10 cellular contexts compared by ENCODE assay signal in genomic region chr3:8505621-8506020, GRCh38. TPM values are rescaled to one million over a fixed set of nuclear protein-coding genes. Genes with fewer than 3 reads are reported as not detected.
DNase-seq lines count a peak whose midpoint lies in the region; ATAC-seq and TF ChIP-seq lines count a peak whose summit lies in the region.
"Had no signal": no experiment of that assay in that cellular context is flagged by ENCODE, and none has a peak within 500 bp of the region (broad histone marks: within the 10 kb centered on the region; RNA-seq: fewer than 3 reads in every experiment).

No MANE protein-coding gene starts in this region.

- H3K9me3 ChIP-seq in IMR-90 (ENCODE audit: control insufficient read depth, insufficient read depth, low read length), result no peaks in the 10 kb centered on the region

- H3K14ac ChIP-seq in IMR-90 (replicated peaks; ENCODE audit: low read depth, low read length), result peak overlapping the region; percentile 20

- H3K27me3 ChIP-seq in IMR-90 (ENCODE audit: control insufficient read depth, insufficient read depth, low read length), result no peaks in the 10 kb centered on the region

- DNase-seq in AG10803 (ENCODE audit: low read depth) (no peak), IMR-90 (no peak), coronary artery (ENCODE audit: low spot score) (no peak), osteocyte (ENCODE audit: extremely low spot score, unreplicated experiment) (no peak), kidney glomerular epithelial cell (lab: John Stamatoyannopoulos, UW) (no peak), KBM-7 (no peak)
- DNase-seq: NCI-H774; stimulated activated naive CD4-positive, alpha-beta T cell had no signal

- no peak for TF ChIP-seq RAD21 in IMR-90 (IDR thresholded peaks at IDR 0.05; ENCODE audit: low read length)

- H3K4me3 ChIP-seq in AG10803 (ENCODE audit: low read length) (peak overlapping the region; percentile 90), IMR-90 (ENCODE audit: insufficient read depth, low read depth, low read length) (no peak overlapping the region), coronary artery (peak overlapping the region; percentile 64)

- no peak overlapping the region for H3K56ac ChIP-seq in IMR-90 (ENCODE audit: extremely low read depth, insufficient read depth, low read length)

- peak overlapping the region; percentile 19 for H3K4ac ChIP-seq in IMR-90 (ENCODE audit: low read depth, low read length)

- CTCF ChIA-PET in IMR-90 (lab: Yijun Ruan, JAX), result no interaction called here

- no peaks in the 10 kb centered on the region for H3K9me3 Mint-ChIP-seq in osteocyte (ENCODE audit: unreplicated experiment)

- H2BK20ac ChIP-seq in IMR-90 (ENCODE audit: low read depth, low read length), result no peak overlapping the region

- peak overlapping the region; percentile 81 for H3K27ac Mint-ChIP-seq in osteocyte (ENCODE audit: unreplicated experiment)

- in situ Hi-C loops in IMR-90 (cut with MboI; ENCODE audit: low sequenced_read_pairs), result no loop called here
- in situ Hi-C loops in KBM-7 (cut with MboI; ENCODE audit: low pct_unique_long_range_greater_than_20kb, low sequenced_read_pairs), result no loop called here

- peaks cover 16% of the 10 kb centered on the region for H3K9me1 ChIP-seq in IMR-90 (ENCODE audit: insufficient read depth, low read length)

- H4K91ac ChIP-seq in IMR-90 (ENCODE audit: insufficient read depth, low read depth, low read length), result no peak overlapping the region

- H3K18ac ChIP-seq in IMR-90 (ENCODE audit: low read depth, low read length), result peak overlapping the region; percentile 6

- no peaks in the 10 kb centered on the region for H4K20me1 ChIP-seq in IMR-90 (ENCODE audit: insufficient read depth, low read length)

- no peak for TF ChIP-seq POLR2A in IMR-90 (IDR thresholded peaks at IDR 0.05; ENCODE audit: low read depth, low read length)

- peaks cover 88% of the 10 kb centered on the region for H3K4me1 Mint-ChIP-seq in osteocyte (ENCODE audit: unreplicated experiment)

- H4K5ac ChIP-seq in IMR-90 (ENCODE audit: low read depth, low read length), result peak overlapping the region; percentile 14

- dilution Hi-C loops in IMR-90 (cut with HindIII; ENCODE audit: low sequenced_read_pairs, unreplicated experiment), result no loop called here

- no peak overlapping the region for H3K4me2 ChIP-seq in IMR-90 (ENCODE audit: low read depth, low read length)

- no peak for TF ChIP-seq CTCF in AG10803 (conservative IDR thresholded peaks at IDR 0.05; ENCODE audit: low read length)
- no peak for TF ChIP-seq CTCF in IMR-90 (conservative IDR thresholded peaks at IDR 0.05; ENCODE audit: low read depth, low read length)
- TF ChIP-seq CTCF in coronary artery (IDR thresholded peaks at IDR 0.05), result no peak
- TF ChIP-seq CTCF in osteocyte (IDR thresholded peaks at IDR 0.05), result no peak

- ATAC-seq in IMR-90 (ENCODE audit: low read depth), result no peak
- no peak for ATAC-seq in HG02938 (IDR thresholded peaks at IDR 0.05; ENCODE audit: unreplicated experiment)
- no peak for ATAC-seq in HG02571 (IDR thresholded peaks at IDR 0.05; ENCODE audit: unreplicated experiment)

- H3K27ac ChIP-seq in IMR-90 (ENCODE audit: insufficient read depth, low read length) (no peak overlapping the region), coronary artery (peak overlapping the region; percentile 75 to 77)

- H2BK5ac ChIP-seq in IMR-90 (ENCODE audit: low read depth, low read length, poor library complexity, severe bottlenecking), result no peak overlapping the region

- H2AK9ac ChIP-seq in IMR-90 (replicated peaks; ENCODE audit: low read depth, low read length, poor library complexity), result no peak overlapping the region

- peak overlapping the region; percentile 45; the same call in 1 of the 3 replicates for H2BK15ac ChIP-seq in IMR-90 (ENCODE audit: low read depth, low read length)

- H3K36me3 Mint-ChIP-seq in osteocyte (ENCODE audit: unreplicated experiment), result peaks cover 45% of the 10 kb centered on the region

- peak overlapping the region; percentile 44 for H2BK120ac ChIP-seq in IMR-90 (ENCODE audit: low read depth, low read length)

- 7% methylated on average over 3 of the region's 3 CpGs; no CpG with 5 or more reads in 1 of the 2 experiments for WGBS in IMR-90 (ENCODE audit: extremely low coverage in 2 of 2, insufficient read length in 1 of 2), 2 experiments

- no peak overlapping the region for H3K23ac ChIP-seq in IMR-90 (ENCODE audit: low read depth, low read length)

- intact Hi-C loops in IMR-90 (cut with micrococcal nuclease), result no loop called here

- H3K9ac ChIP-seq in IMR-90 (ENCODE audit: low read depth, low read length), result no peak overlapping the region

- H3K27me3 Mint-ChIP-seq in osteocyte (ENCODE audit: unreplicated experiment), result no peaks in the 10 kb centered on the region

- H2AFZ ChIP-seq in IMR-90 (replicated peaks; ENCODE audit: low read length, poor library complexity), result no peak overlapping the region

- H3K36me3 ChIP-seq in IMR-90 (ENCODE audit: control insufficient read depth, insufficient read depth, low read length), result peaks cover 2% of the 10 kb centered on the region; the same call in 1 of the 2 replicates

- POLR2A ChIA-PET in IMR-90 (lab: Charles Lee; ENCODE audit: unreplicated experiment), result no interaction called here

- H3K79me1 ChIP-seq in IMR-90 (ENCODE audit: low read depth in 1 of 2, low read length in 2 of 2), result peaks cover 7 to 35% of the 10 kb centered on the region in 2 experiments

- peak overlapping the region in 1 of 2 experiments; percentile 62; a peak in 2 of 4 replicates for H4K8ac ChIP-seq in IMR-90 (ENCODE audit: low read depth in 2 of 2, low read length in 2 of 2)

- no TSS peak for BruUV-seq in IMR-90 (replicated peaks; lab: Mats Ljungman, UMichigan)

- H2AK5ac ChIP-seq in IMR-90 (ENCODE audit: low read depth, low read length), result peak overlapping the region; percentile 57

- H3K4me1 ChIP-seq in IMR-90 (ENCODE audit: control insufficient read depth, insufficient read depth, low read length), result peaks cover 28% of the 10 kb centered on the region

- peak overlapping the region; percentile 77 for H3K4me3 Mint-ChIP-seq in osteocyte (ENCODE audit: unreplicated experiment)

TF ChIP-seq in IMR-90, 13 proteins besides CTCF, POLR2A, EP300 and RAD21:
- TF ChIP-seq CEBPB (IDR thresholded peaks at IDR 0.05; ENCODE audit: low read depth, low read length) (no peak), MXI1 (IDR thresholded peaks at IDR 0.05; ENCODE audit: borderline replicate concordance, low read depth, low read length) (no peak), CHD1 (IDR thresholded peaks at IDR 0.05; ENCODE audit: low read depth, low read length) (no peak), FOS (IDR thresholded peaks at IDR 0.05; ENCODE audit: low read depth, low read length) (no peak), ELK1 (IDR thresholded peaks at IDR 0.05; ENCODE audit: borderline replicate concordance, low read depth, low read length) (no peak), BHLHE40 (IDR thresholded peaks at IDR 0.05; ENCODE audit: low read depth, low read length) (no peak), MAZ (IDR thresholded peaks at IDR 0.05; ENCODE audit: borderline replicate concordance, low read depth, low read length) (no peak), RFX5 (IDR thresholded peaks at IDR 0.05; ENCODE audit: low read depth, low read length) (no peak), MAFK (IDR thresholded peaks at IDR 0.05; ENCODE audit: low read depth, low read length) (no peak), USF2 (IDR thresholded peaks at IDR 0.05; ENCODE audit: low read depth, low read length) (no peak), SMC3 (IDR thresholded peaks at IDR 0.05; ENCODE audit: low read depth, low read length) (no peak), NFE2L2 (IDR thresholded peaks at IDR 0.05; ENCODE audit: low read depth, low read length) (no peak), RCOR1 (IDR thresholded peaks at IDR 0.05; ENCODE audit: insufficient replicate concordance, low read length) (no peak)

RNA-seq across cellular contexts. Expression of gene LMCD1, which starts 4.0 kb away (rescaled TPM):
- 33.6 and 50.0 TPM in 2 replicates for total RNA-seq in IMR-90 (2012; rRNA removed)
- polyA plus RNA-seq in IMR-90 (2012; rRNA removed), result 43.1 and 53.8 TPM in 2 replicates
- 47.4 and 70.5 TPM in 2 replicates for polyA plus RNA-seq in IMR-90 (2012; cell fraction: cytosol; rRNA removed)
- 28.7 and 43.9 TPM in 2 replicates for polyA plus RNA-seq in IMR-90 (2012; cell fraction: nucleus; rRNA removed; ENCODE audit: low replicate concordance)
- total RNA-seq in osteocyte, result 135 and 136 TPM in 2 replicates
